In the genomic region with DNA sequence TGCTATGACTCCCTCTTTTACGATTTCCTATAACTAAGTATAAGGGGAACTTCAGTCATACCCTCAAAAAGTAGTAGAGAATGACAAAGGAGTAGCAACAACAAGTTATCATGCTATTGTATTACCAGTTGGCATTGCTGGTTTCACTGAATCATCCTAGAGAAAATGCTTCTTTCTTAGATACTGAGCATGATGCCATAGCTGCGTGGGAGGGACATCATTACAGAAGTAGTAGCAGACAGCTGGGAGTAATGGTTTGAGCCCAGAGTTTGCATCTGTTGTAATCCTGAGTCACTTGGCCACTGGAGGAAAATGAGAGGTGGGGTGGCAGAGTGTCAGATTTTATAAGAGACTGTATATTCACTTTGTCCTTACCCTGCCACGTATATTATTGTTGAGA, we compare ENCODE assay signal across 10 cellular contexts. TPM values are rescaled to one million over a fixed set of nuclear protein-coding genes. Genes with fewer than 3 reads are reported as not detected.
DNase-seq lines count a peak whose midpoint lies in the region; ATAC-seq and TF ChIP-seq lines count a peak whose summit lies in the region.
"Had no signal": no experiment of that assay in that cellular context is flagged by ENCODE, and none has a peak within 500 bp of the region (broad histone marks: within the 10 kb centered on the region; RNA-seq: fewer than 3 reads in every experiment).

No MANE protein-coding gene starts in this region.

- no peak overlapping the region for H3K4me3 ChIP-seq in neural progenitor cell
- H3K4me3 ChIP-seq in HAP-1, result no peak overlapping the region
- H3K4me3 ChIP-seq: ovary had no signal

- DNase-seq in T-helper 1 cell, result no peak
- DNase-seq in T-helper 2 cell treated with Interferon-gamma antibody and Interleukin-4, amounts not matched to agents 5 μg/mL and 100 μg/mL, for 36 hours (ENCODE audit: low spot score), result peak; percentile 47
- peak; percentile 96 for DNase-seq in fibroblast of peridontal ligament (ENCODE audit: extremely low read depth)
- DNase-seq in stimulated activated CD8-positive, alpha-beta memory T cell treated with anti-CD3 and anti-CD28 coated beads, Interleukin-12 subunit alpha, Interleukin-12 subunit beta, amount 100 ng/mL, for 24 hours (ENCODE audit: extremely low read depth), result peak; percentile 24
- no peak for DNase-seq in neural progenitor cell (ENCODE audit: low spot score)
- DNase-seq in HAP-1 (ENCODE audit: low spot score in 2 of 2), result no peak
- DNase-seq: BE2C, ovary had no signal

- no peaks in the 10 kb centered on the region for H4K20me1 ChIP-seq in neural progenitor cell (ENCODE audit: low read depth)

- peaks cover 47% of the 10 kb centered on the region for H3K36me3 Mint-ChIP-seq in T-helper 1 cell treated with Interleukin-12 subunit alpha and Interleukin-12 subunit beta and Interleukin-4 antibody, amounts not matched to agents 30 μg/mL and 1 μg/mL, for 36 hours (ENCODE audit: low read depth)
- H3K36me3 Mint-ChIP-seq in T-helper 2 cell treated with Interferon-gamma antibody and Interleukin-4, amounts not matched to agents 5 μg/mL and 100 μg/mL, for 36 hours (ENCODE audit: low read depth), result peaks cover 49% of the 10 kb centered on the region
- peaks cover 4% of the 10 kb centered on the region for H3K36me3 Mint-ChIP-seq in neural progenitor cell

- H3K9me3 Mint-ChIP-seq in T-helper 1 cell treated with Interleukin-12 subunit alpha and Interleukin-12 subunit beta and Interleukin-4 antibody, amounts not matched to agents 30 μg/mL and 1 μg/mL, for 36 hours, result no peaks in the 10 kb centered on the region
- H3K9me3 Mint-ChIP-seq in T-helper 2 cell treated with Interferon-gamma antibody and Interleukin-4, amounts not matched to agents 5 μg/mL and 100 μg/mL, for 36 hours, result no peaks in the 10 kb centered on the region
- no peaks in the 10 kb centered on the region for H3K9me3 Mint-ChIP-seq in neural progenitor cell

- no peak overlapping the region for H2AFZ ChIP-seq in neural progenitor cell (replicated peaks)

- no peak overlapping the region for H3K27ac ChIP-seq in neural progenitor cell
- H3K27ac ChIP-seq: ovary had no signal

- no peak overlapping the region for H3K4me3 Mint-ChIP-seq in T-helper 1 cell treated with Interleukin-12 subunit alpha and Interleukin-12 subunit beta and Interleukin-4 antibody, amounts not matched to agents 30 μg/mL and 1 μg/mL, for 36 hours
- no peak overlapping the region for H3K4me3 Mint-ChIP-seq in T-helper 2 cell treated with Interferon-gamma antibody and Interleukin-4, amounts not matched to agents 5 μg/mL and 100 μg/mL, for 36 hours
- no peak overlapping the region for H3K4me3 Mint-ChIP-seq in neural progenitor cell

- H3K9me3 ChIP-seq in neural progenitor cell (ENCODE audit: low read depth) (no peaks in the 10 kb centered on the region), HAP-1 (no peaks in the 10 kb centered on the region)
- H3K9me3 ChIP-seq: BE2C, ovary had no signal

- TF ChIP-seq CTCF in neural progenitor cell (IDR thresholded peaks at IDR 0.05), result no peak

- in situ Hi-C loops in HAP-1 (cut with MboI; ENCODE audit: low sequenced_read_pairs), result no loop called here

- H3K27me3 ChIP-seq in neural progenitor cell (no peaks in the 10 kb centered on the region), HAP-1 (ENCODE audit: low read depth) (no peaks in the 10 kb centered on the region)
- H3K27me3 ChIP-seq: BE2C, ovary had no signal

- H3K4me1 ChIP-seq in neural progenitor cell, result no peaks in the 10 kb centered on the region
- H3K4me1 ChIP-seq in HAP-1, result no peaks in the 10 kb centered on the region
- H3K4me1 ChIP-seq: BE2C had no signal

- H3K9ac ChIP-seq in neural progenitor cell, result no peak overlapping the region

- H3F3A ChIP-seq in neural progenitor cell (ENCODE audit: low read depth), result no peaks in the 10 kb centered on the region

- ATAC-seq in GM18909 (IDR thresholded peaks at IDR 0.05; ENCODE audit: poor library complexity, unreplicated experiment), result no peak

- H3K36me3 ChIP-seq in neural progenitor cell (no peaks in the 10 kb centered on the region), HAP-1 (replicated peaks) (peaks cover 44% of the 10 kb centered on the region)
- H3K36me3 ChIP-seq: BE2C, ovary had no signal

- H3K27me3 Mint-ChIP-seq in T-helper 1 cell treated with Interleukin-12 subunit alpha and Interleukin-12 subunit beta and Interleukin-4 antibody, amounts not matched to agents 30 μg/mL and 1 μg/mL, for 36 hours (ENCODE audit: low read depth), result no peaks in the 10 kb centered on the region
- no peaks in the 10 kb centered on the region for H3K27me3 Mint-ChIP-seq in T-helper 2 cell treated with Interferon-gamma antibody and Interleukin-4, amounts not matched to agents 5 μg/mL and 100 μg/mL, for 36 hours (ENCODE audit: low read depth)
- no peaks in the 10 kb centered on the region for H3K27me3 Mint-ChIP-seq in neural progenitor cell (ENCODE audit: insufficient read depth, low read depth)

- H3K4me2 ChIP-seq in neural progenitor cell, result no peak overlapping the region

- peaks cover 19% of the 10 kb centered on the region for H3K4me1 Mint-ChIP-seq in T-helper 1 cell treated with Interleukin-12 subunit alpha and Interleukin-12 subunit beta and Interleukin-4 antibody, amounts not matched to agents 30 μg/mL and 1 μg/mL, for 36 hours (ENCODE audit: low read depth)
- H3K4me1 Mint-ChIP-seq in T-helper 2 cell treated with Interferon-gamma antibody and Interleukin-4, amounts not matched to agents 5 μg/mL and 100 μg/mL, for 36 hours (ENCODE audit: low read depth), result peaks cover 15% of the 10 kb centered on the region
- no peaks in the 10 kb centered on the region for H3K4me1 Mint-ChIP-seq in neural progenitor cell

- H3K27ac Mint-ChIP-seq in T-helper 1 cell treated with Interleukin-12 subunit alpha and Interleukin-12 subunit beta and Interleukin-4 antibody, amounts not matched to agents 30 μg/mL and 1 μg/mL, for 36 hours, result peak overlapping the region; percentile 45
- no peak overlapping the region for H3K27ac Mint-ChIP-seq in T-helper 2 cell treated with Interferon-gamma antibody and Interleukin-4, amounts not matched to agents 5 μg/mL and 100 μg/mL, for 36 hours
- no peak overlapping the region for H3K27ac Mint-ChIP-seq in neural progenitor cell

- no peaks in the 10 kb centered on the region for H3K79me2 ChIP-seq in neural progenitor cell (ENCODE audit: low read depth)

RNA-seq across cellular contexts. Expression of gene MTMR1, which starts 38.6 kb away (rescaled TPM):
- total RNA-seq in neural progenitor cell (ENCODE audit: low replicate concordance), result 17.4 and 18.0 TPM in 2 replicates

Comparison
In these comparisons a context has a peak if more than half of its experiments do, and no peak if none do; other contexts are left out.
1. DNase-seq: peak in T-helper 2 cell treated with Interferon-gamma antibody and Interleukin-4, amounts not matched to agents 5 μg/mL and 100 μg/mL, for 36 hours (single experiment), fibroblast of peridontal ligament (single experiment) and stimulated activated CD8-positive, alpha-beta memory T cell treated with anti-CD3 and anti-CD28 coated beads, Interleukin-12 subunit alpha, Interleukin-12 subunit beta, amount 100 ng/mL, for 24 hours (single experiment); none in T-helper 1 cell (0 of 5), neural progenitor cell (single experiment) and HAP-1 (0 of 2).